Comparison of ENCODE assay signal across 1 cellular context in genomic region chr2:160063266-160063665, GRCh38.
TF ChIP-seq lines count a peak whose summit lies in the region.

No MANE protein-coding gene starts in this region.

TF ChIP-seq in GM23338, 12 proteins besides CTCF, POLR2A, EP300 and RAD21 (continued from another document):
- TF ChIP-seq ZNF462 (CRISPR knock-in tag; IDR thresholded peaks at IDR 0.05) (no peak), REST (IDR thresholded peaks at IDR 0.05; ENCODE audit: unreplicated experiment) (no peak), STAT1 (IDR thresholded peaks at IDR 0.05; ENCODE audit: unreplicated experiment) (no peak)
